1 cellular context compared by ENCODE assay signal in genomic region chr5:180071418-180072255, GRCh38.
TF ChIP-seq lines count a peak whose summit lies in the region.

TSS of gene RNF130 (minus strand) at chr5:180071759. CDS start at chr5:180071702, 57 bp downstream.

TF ChIP-seq in HepG2, 621 proteins besides CTCF, POLR2A, EP300 and RAD21 (continued from another document and continues in another):
- TF ChIP-seq RNF219 (CRISPR knock-in tag; IDR thresholded peaks at IDR 0.05) (no peak), MXD4 (CRISPR knock-in tag; IDR thresholded peaks at IDR 0.05) (peak; percentile 92), ETV5 (CRISPR knock-in tag; IDR thresholded peaks at IDR 0.05; ENCODE audit: borderline replicate concordance) (peak; percentile 73), AKAP8 (CRISPR knock-in tag; IDR thresholded peaks at IDR 0.05) (peak; percentile 90), HIC2 (CRISPR knock-in tag; IDR thresholded peaks at IDR 0.05; ENCODE audit: low read depth) (no peak), ZNF777 (CRISPR knock-in tag; IDR thresholded peaks at IDR 0.05) (peak; percentile 96), ZFYVE20 (CRISPR knock-in tag; IDR thresholded peaks at IDR 0.05; ENCODE audit: borderline replicate concordance, low read depth) (peak; percentile 97), PRPF4 (IDR thresholded peaks at IDR 0.05; ENCODE audit: low read depth, low read length, poor library complexity, severe bottlenecking) (no peak), ZNF83 (CRISPR knock-in tag; IDR thresholded peaks at IDR 0.05; ENCODE audit: borderline replicate concordance) (peak; percentile 98), MIER3 (CRISPR knock-in tag; IDR thresholded peaks at IDR 0.05; ENCODE audit: borderline replicate concordance) (peak; percentile 88; the same call in 1 of the 2 replicates), TEF (CRISPR knock-in tag; IDR thresholded peaks at IDR 0.05) (peak; percentile 93), ZFP91 (CRISPR knock-in tag; IDR thresholded peaks at IDR 0.05; ENCODE audit: borderline replicate concordance) (peak; percentile 82), ZNF703 (CRISPR knock-in tag; IDR thresholded peaks at IDR 0.05; ENCODE audit: borderline replicate concordance) (no peak), MTERF4 (CRISPR knock-in tag; IDR thresholded peaks at IDR 0.05) (peak; percentile 93), CREM (IDR thresholded peaks at IDR 0.05) (no peak), CREM (CRISPR knock-in tag; IDR thresholded peaks at IDR 0.05) (no peak), ZNF776 (CRISPR knock-in tag; IDR thresholded peaks at IDR 0.05) (peak; percentile 70; the same call in 1 of the 2 replicates), HCFC1 (IDR thresholded peaks at IDR 0.05; ENCODE audit: low read depth, low read length) (no peak), ZNF460 (CRISPR knock-in tag; IDR thresholded peaks at IDR 0.05; ENCODE audit: borderline replicate concordance) (no peak; the same call in 1 of the 2 replicates), PPARG (CRISPR knock-in tag; conservative IDR thresholded peaks at IDR 0.05) (peak; percentile 82), ZNF816 (CRISPR knock-in tag; IDR thresholded peaks at IDR 0.05; ENCODE audit: borderline replicate concordance) (peak; percentile 88; the same call in 1 of the 2 replicates), ZBED4 (CRISPR knock-in tag; IDR thresholded peaks at IDR 0.05; ENCODE audit: borderline replicate concordance) (peak; percentile 96), ZNF720 (CRISPR knock-in tag; IDR thresholded peaks at IDR 0.05) (peak; percentile 87; the same call in 1 of the 2 replicates), ZNF3 (CRISPR knock-in tag; IDR thresholded peaks at IDR 0.05) (0 out of 2 replicates have a peak, but pooled peaks have one; percentile 65), RFX5 (IDR thresholded peaks at IDR 0.05; ENCODE audit: low read depth, low read length) (no peak), ZNF234 (CRISPR knock-in tag; conservative IDR thresholded peaks at IDR 0.05) (peak; percentile 27; the same call in 1 of the 2 replicates), NRL (CRISPR knock-in tag; IDR thresholded peaks at IDR 0.05; ENCODE audit: borderline replicate concordance) (peak; percentile 97; the same call in 1 of the 2 replicates), ZNF251 (CRISPR knock-in tag; IDR thresholded peaks at IDR 0.05) (no peak; the same call in 1 of the 2 replicates), ZNF883 (CRISPR knock-in tag; IDR thresholded peaks at IDR 0.05; ENCODE audit: not compliant biosample characterization) (peak; percentile 99), ZNF781 (CRISPR knock-in tag; IDR thresholded peaks at IDR 0.05; ENCODE audit: borderline replicate concordance, not compliant biosample characterization) (no peak), ATF4 (CRISPR knock-in tag; IDR thresholded peaks at IDR 0.05) (peak in 1 of 2 experiments; percentile 87; a peak in 2 of 4 replicates), RFX1 (IDR thresholded peaks at IDR 0.05) (no peak), PAX8 (CRISPR knock-in tag; IDR thresholded peaks at IDR 0.05; ENCODE audit: borderline replicate concordance) (0 out of 2 replicates have a peak, but pooled peaks have one; percentile 76), PHB2 (IDR thresholded peaks at IDR 0.05; ENCODE audit: partially characterized antibody) (no peak), ZNF180 (CRISPR knock-in tag; IDR thresholded peaks at IDR 0.05; ENCODE audit: borderline replicate concordance, low read depth) (no peak; the same call in 1 of the 2 replicates), ZBTB1 (CRISPR knock-in tag; IDR thresholded peaks at IDR 0.05; ENCODE audit: borderline replicate concordance) (no peak), ZFP90 (CRISPR knock-in tag; IDR thresholded peaks at IDR 0.05; ENCODE audit: borderline replicate concordance) (peak; percentile 95; the same call in 1 of the 2 replicates), ZNF12 (CRISPR knock-in tag; IDR thresholded peaks at IDR 0.05) (peak; percentile 73), SIN3B (IDR thresholded peaks at IDR 0.05; ENCODE audit: low read length) (no peak), ZNF749 (CRISPR knock-in tag; IDR thresholded peaks at IDR 0.05; ENCODE audit: borderline replicate concordance) (peak; percentile 97; the same call in 1 of the 2 replicates), ZFP62 (CRISPR knock-in tag; IDR thresholded peaks at IDR 0.05) (no peak), MYPOP (CRISPR knock-in tag; IDR thresholded peaks at IDR 0.05) (no peak; the same call in 1 of the 2 replicates), PHF8 (CRISPR knock-in tag; IDR thresholded peaks at IDR 0.05) (peak; percentile 81), HNF4A (CRISPR knock-in tag; IDR thresholded peaks at IDR 0.05) (peak; percentile 34; the same call in 1 of the 2 replicates), FOXO1 (CRISPR knock-in tag; IDR thresholded peaks at IDR 0.05) (peak; percentile 67), E2F1 (CRISPR knock-in tag; IDR thresholded peaks at IDR 0.05) (peak; percentile 86), PHF20 (CRISPR knock-in tag; IDR thresholded peaks at IDR 0.05) (peak; percentile 77; the same call in 1 of the 2 replicates), ZNF605 (CRISPR knock-in tag; IDR thresholded peaks at IDR 0.05) (peak; percentile 97; the same call in 1 of the 2 replicates), STAT5B (CRISPR knock-in tag; IDR thresholded peaks at IDR 0.05) (no peak; the same call in none of the 2 replicates), PLRG1 (conservative IDR thresholded peaks at IDR 0.05) (no peak), CHD4 (IDR thresholded peaks at IDR 0.05; ENCODE audit: borderline replicate concordance, low read length) (no peak), NFATC3 (CRISPR knock-in tag; IDR thresholded peaks at IDR 0.05) (peak; percentile 98; the same call in 1 of the 2 replicates), ZBTB20 (CRISPR knock-in tag; IDR thresholded peaks at IDR 0.05; ENCODE audit: borderline replicate concordance, low read depth) (no peak), ZBTB7B (CRISPR knock-in tag; IDR thresholded peaks at IDR 0.05) (no peak), TOE1 (CRISPR knock-in tag; IDR thresholded peaks at IDR 0.05) (peak; percentile 98), TERF1 (CRISPR knock-in tag; IDR thresholded peaks at IDR 0.05) (peak; percentile 91; the same call in 1 of the 2 replicates)
